ENCODE assay signal across 24 cellular contexts in genomic region chr10:72597897-72598296, GRCh38. TPM values are rescaled to one million over a fixed set of nuclear protein-coding genes. Genes with fewer than 3 reads are reported as not detected.
A peak's percentile ranks its signal among the peaks of the same experiment; 100 is the strongest.
DNase-seq lines count a peak whose midpoint lies in the region; ATAC-seq, FAIRE-seq and TF ChIP-seq lines count a peak whose summit lies in the region.
"Had no signal": no experiment of that assay in that cellular context is flagged by ENCODE, and none has a peak within 500 bp of the region (broad histone marks: within the 10 kb centered on the region; RNA-seq: fewer than 3 reads in every experiment).

No MANE protein-coding gene starts in this region.

- H3K9me3 ChIP-seq in astrocyte (ENCODE audit: insufficient read depth, low read depth, low read length) (no peaks in the 10 kb centered on the region), pancreas (no peaks in the 10 kb centered on the region)
- H3K9me3 ChIP-seq: gastrocnemius medialis had no signal

- ATAC-seq in HG02798 (IDR thresholded peaks at IDR 0.05; ENCODE audit: poor library complexity, unreplicated experiment) (peak; percentile 33), pancreas (no peak)
- ATAC-seq in stimulated activated naive CD8-positive, alpha-beta T cell treated with anti-CD3 and anti-CD28 coated beads, Interleukin-15, amount 100 ng/mL, for 72 hours: no peak
- ATAC-seq in activated T-cell treated with anti-CD3 and anti-CD28 coated beads, Interleukin-2, amount 50 U/mL, for 72 hours (replicated peaks in 1 of 2): no peak
- ATAC-seq: activated T-cell treated with anti-CD3 and anti-CD28 coated beads, Interleukin-2, amount 50 U/mL, for 4 hours; gastrocnemius medialis; Right ventricle myocardium inferior had no signal

- H3K36me3 Mint-ChIP-seq in astrocyte (ENCODE audit: low read depth, unreplicated experiment): peaks cover 5% of the 10 kb centered on the region
- no peaks in the 10 kb centered on the region for H3K36me3 Mint-ChIP-seq in activated T-cell treated with anti-CD3 and anti-CD28 coated beads, Interleukin-2, amount 50 U/mL, for 72 hours (ENCODE audit: insufficient read depth in 2 of 2)

- peaks cover 4% of the 10 kb centered on the region for H4K20me1 ChIP-seq in astrocyte (ENCODE audit: insufficient read depth, low read length)

- peak; percentile 39 for DNase-seq in GM13976 (ENCODE audit: low spot score)
- peak; percentile 73 for DNase-seq in astrocyte (ENCODE audit: low read depth)
- DNase-seq in stimulated activated naive CD8-positive, alpha-beta T cell treated with anti-CD3 and anti-CD28 coated beads, Interleukin-15, amount 100 ng/mL, for 72 hours: no peak
- DNase-seq in activated T-cell treated with anti-CD3 and anti-CD28 coated beads, Interleukin-2, amount 50 U/mL, for 72 hours: no peak
- no peak for DNase-seq in pancreas
- DNase-seq in AG08396 (ENCODE audit: low spot score): no peak
- DNase-seq: activated CD4-positive, CD25-positive, alpha-beta regulatory T cell treated with anti-CD3 and anti-CD28 coated beads, Interleukin-2, amount 50 U/mL, for 72 hours; activated CD8-positive, alpha-beta memory T cell treated with anti-CD3 and anti-CD28 coated beads for 24 hours; activated naive CD4-positive, alpha-beta T cell treated with anti-CD3 and anti-CD28 coated beads, Interleukin-2, amount 10 ng/mL, durations not matched to agents 7 days and 5 days; activated T-cell treated with anti-CD3 and anti-CD28 coated beads, Interleukin-2, amount 50 U/mL, for 4 hours; anterior cingulate cortex; cerebellar nuclear complex; effector CD4-positive, alpha-beta T cell; gastrocnemius medialis; GF-D8; mammary epithelial cell; NCI-H526; occipital lobe; stimulated activated CD4-positive, alpha-beta T cell treated with anti-CD3 and anti-CD28 coated beads, Interleukin-12 subunit alpha, Interleukin-12 subunit beta, amount 100 ng/mL, for 4 hours; substantia nigra; SW 1271 had no signal

- no peak overlapping the region for H2AFZ ChIP-seq in astrocyte (ENCODE audit: low read depth, low read length)

- WGBS in pancreas, 2 donors: 95 to 100% methylated on average over 1 of the region's 1 CpG

- H3K27me3 ChIP-seq in astrocyte (ENCODE audit: insufficient read depth, low read length): no peaks in the 10 kb centered on the region
- H3K27me3 ChIP-seq in pancreas: no peaks in the 10 kb centered on the region
- H3K27me3 ChIP-seq: BLaER1 treated with 17β-estradiol and CSF1 and Interleukin-3, amounts not matched to agents 10 nM and 100 nM; gastrocnemius medialis had no signal

- no peak overlapping the region for H3K27ac ChIP-seq in astrocyte (ENCODE audit: low read depth, low read length)
- H3K27ac ChIP-seq in pancreas: no peak overlapping the region
- H3K27ac ChIP-seq: BLaER1 treated with 17β-estradiol and CSF1 and Interleukin-3, amounts not matched to agents 10 nM and 100 nM; gastrocnemius medialis had no signal

- H3K79me2 ChIP-seq in astrocyte (ENCODE audit: insufficient read depth, low read length): peaks cover 11% of the 10 kb centered on the region

- no peak overlapping the region for H3K4me3 Mint-ChIP-seq in astrocyte (ENCODE audit: unreplicated experiment)
- no peak overlapping the region for H3K4me3 Mint-ChIP-seq in stimulated activated naive CD8-positive, alpha-beta T cell treated with anti-CD3 and anti-CD28 coated beads, Interleukin-15, amount 100 ng/mL, for 72 hours
- H3K4me3 Mint-ChIP-seq in activated T-cell treated with anti-CD3 and anti-CD28 coated beads, Interleukin-2, amount 50 U/mL, for 72 hours: no peak overlapping the region
- H3K4me3 Mint-ChIP-seq: activated naive CD4-positive, alpha-beta T cell treated with anti-CD3 and anti-CD28 coated beads, Interleukin-2, amount 10 ng/mL, durations not matched to agents 7 days and 5 days; activated T-cell treated with anti-CD3 and anti-CD28 coated beads, Interleukin-2, amount 50 U/mL, for 4 hours had no signal

- H3K4me3 ChIP-seq in astrocyte (ENCODE audit: insufficient read depth, low read depth, low read length) (no peak overlapping the region), pancreas (no peak overlapping the region)
- H3K4me3 ChIP-seq: BLaER1 treated with 17β-estradiol and CSF1 and Interleukin-3, amounts not matched to agents 10 nM and 100 nM; gastrocnemius medialis had no signal

- peaks cover 1% of the 10 kb centered on the region for H3K9me3 Mint-ChIP-seq in astrocyte (ENCODE audit: unreplicated experiment)
- H3K9me3 Mint-ChIP-seq in stimulated activated naive CD8-positive, alpha-beta T cell treated with anti-CD3 and anti-CD28 coated beads, Interleukin-15, amount 100 ng/mL, for 72 hours: no peaks in the 10 kb centered on the region
- H3K9me3 Mint-ChIP-seq in activated T-cell treated with anti-CD3 and anti-CD28 coated beads, Interleukin-2, amount 50 U/mL, for 72 hours: no peaks in the 10 kb centered on the region
- H3K9me3 Mint-ChIP-seq: activated T-cell treated with anti-CD3 and anti-CD28 coated beads, Interleukin-2, amount 50 U/mL, for 4 hours had no signal

- H3K4me2 ChIP-seq in astrocyte (ENCODE audit: low read length): no peak overlapping the region
- H3K4me2 ChIP-seq: BLaER1 treated with 17β-estradiol and CSF1 and Interleukin-3, amounts not matched to agents 10 nM and 100 nM had no signal

- intact Hi-C loops in pancreas (cut with DNase I): no loop called here

- in situ Hi-C loops in GM13976 (cut with MboI; ENCODE audit: low sequenced_read_pairs, unreplicated experiment): no loop called here

- H3K36me3 ChIP-seq in astrocyte (ENCODE audit: insufficient read depth, low read length) (no peaks in the 10 kb centered on the region), pancreas (no peaks in the 10 kb centered on the region)
- H3K36me3 ChIP-seq: gastrocnemius medialis had no signal

- H3K27ac Mint-ChIP-seq in astrocyte (ENCODE audit: unreplicated experiment): no peak overlapping the region
- H3K27ac Mint-ChIP-seq in stimulated activated naive CD8-positive, alpha-beta T cell treated with anti-CD3 and anti-CD28 coated beads, Interleukin-15, amount 100 ng/mL, for 72 hours: no peak overlapping the region
- H3K27ac Mint-ChIP-seq in activated T-cell treated with anti-CD3 and anti-CD28 coated beads, Interleukin-2, amount 50 U/mL, for 72 hours: no peak overlapping the region
- H3K27ac Mint-ChIP-seq: activated naive CD4-positive, alpha-beta T cell treated with anti-CD3 and anti-CD28 coated beads, Interleukin-2, amount 10 ng/mL, durations not matched to agents 7 days and 5 days had no signal

- no peaks in the 10 kb centered on the region for H3K27me3 Mint-ChIP-seq in astrocyte (ENCODE audit: low read depth, unreplicated experiment)
- no peaks in the 10 kb centered on the region for H3K27me3 Mint-ChIP-seq in stimulated activated naive CD8-positive, alpha-beta T cell treated with anti-CD3 and anti-CD28 coated beads, Interleukin-15, amount 100 ng/mL, for 72 hours
- H3K27me3 Mint-ChIP-seq in activated T-cell treated with anti-CD3 and anti-CD28 coated beads, Interleukin-2, amount 50 U/mL, for 72 hours (ENCODE audit: low read depth): no peaks in the 10 kb centered on the region
- H3K27me3 Mint-ChIP-seq: activated naive CD4-positive, alpha-beta T cell treated with anti-CD3 and anti-CD28 coated beads, Interleukin-2, amount 10 ng/mL, durations not matched to agents 7 days and 5 days had no signal

- H3K4me1 Mint-ChIP-seq in astrocyte (ENCODE audit: low read depth, unreplicated experiment): peaks cover 5% of the 10 kb centered on the region
- H3K4me1 Mint-ChIP-seq in stimulated activated naive CD8-positive, alpha-beta T cell treated with anti-CD3 and anti-CD28 coated beads, Interleukin-15, amount 100 ng/mL, for 72 hours: peaks cover 7% of the 10 kb centered on the region
- no peaks in the 10 kb centered on the region for H3K4me1 Mint-ChIP-seq in activated T-cell treated with anti-CD3 and anti-CD28 coated beads, Interleukin-2, amount 50 U/mL, for 72 hours (ENCODE audit: low read depth)
- H3K4me1 Mint-ChIP-seq: activated naive CD4-positive, alpha-beta T cell treated with anti-CD3 and anti-CD28 coated beads, Interleukin-2, amount 10 ng/mL, durations not matched to agents 7 days and 5 days had no signal

- no peak overlapping the region for H3K9ac ChIP-seq in astrocyte (ENCODE audit: low read length)
- H3K9ac ChIP-seq: BLaER1 treated with 17β-estradiol and CSF1 and Interleukin-3, amounts not matched to agents 10 nM and 100 nM had no signal

- no peaks in the 10 kb centered on the region for H3K4me1 ChIP-seq in astrocyte (ENCODE audit: insufficient read depth, low read length)
- no peaks in the 10 kb centered on the region for H3K4me1 ChIP-seq in pancreas

- no peak for TF ChIP-seq CTCF in GM13976 (IDR thresholded peaks at IDR 0.05; ENCODE audit: borderline replicate concordance, control extremely low read depth, extremely low read depth, insufficient read depth, missing control alignments)
- no peak for TF ChIP-seq CTCF in astrocyte (IDR thresholded peaks at IDR 0.05; ENCODE audit: insufficient read depth, low read depth, low read length)
- TF ChIP-seq CTCF in pancreas (IDR thresholded peaks at IDR 0.05): no peak

- FAIRE-seq in astrocyte (lab: Jason Lieb, UNC) (no peak), pancreas (lab: Jason Lieb, UNC) (no peak)

RNA-seq across cellular contexts. Expression of gene MICU1, which starts 28.0 kb away (rescaled TPM):
- total RNA-seq in astrocyte (28.7 and 31.3 TPM in 2 replicates), pancreas (10 to 100 TPM in 5 of 6 donors, 1 to 10 TPM in 1; 9.4 to 21.7 (median 11.9) TPM)
- 10 to 100 TPM; 36.6 to 37.6 TPM for total RNA-seq in activated T-cell treated with anti-CD3 and anti-CD28 coated beads, Interleukin-2, amount 50 U/mL, for 72 hours
- polyA plus RNA-seq in pancreas: 10 to 100 TPM; 12.3 to 18.9 TPM

Comparison
In these comparisons a context has a peak if more than half of its experiments do, and no peak if none do; other contexts are left out.
1. DNase-seq: peak in GM13976 (single experiment) and astrocyte (single experiment); none in stimulated activated naive CD8-positive, alpha-beta T cell treated with anti-CD3 and anti-CD28 coated beads, Interleukin-15, amount 100 ng/mL, for 72 hours (0 of 2), activated T-cell treated with anti-CD3 and anti-CD28 coated beads, Interleukin-2, amount 50 U/mL, for 72 hours (0 of 2), pancreas (0 of 6) and AG08396 (single experiment).